21 cellular contexts compared by ENCODE assay signal in the genomic region with DNA sequence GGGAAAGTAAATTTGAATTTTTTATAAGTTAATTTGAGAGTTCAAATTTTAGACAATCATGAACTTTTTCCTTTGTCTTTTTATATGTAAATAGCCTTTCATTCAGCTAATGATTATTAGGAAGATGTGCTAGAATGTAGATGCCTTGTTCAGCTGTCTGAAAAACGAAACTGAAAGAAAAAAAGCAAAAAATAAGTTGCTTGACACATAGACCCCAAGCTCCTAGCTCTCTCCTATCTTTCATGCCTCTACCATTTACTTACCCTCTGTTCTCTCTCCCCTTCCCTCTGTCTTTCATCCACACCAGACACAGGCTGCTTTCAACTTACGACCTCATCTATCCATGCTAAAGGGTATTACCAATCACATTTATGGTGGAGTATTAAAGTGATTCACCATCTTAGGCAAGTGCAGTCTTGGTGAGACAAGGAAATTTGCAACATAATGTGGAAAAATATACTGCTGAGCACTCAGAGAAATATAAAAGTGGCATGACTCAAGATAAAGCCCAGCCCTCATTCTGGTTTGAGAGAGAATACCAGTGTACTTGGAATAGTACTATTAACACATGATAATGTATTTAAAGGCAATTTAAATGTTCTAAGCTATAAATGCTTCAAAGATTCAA.
DNase-seq lines count a peak whose midpoint lies in the region; ATAC-seq and TF ChIP-seq lines count a peak whose summit lies in the region.
"Had no signal": no experiment of that assay in that cellular context is flagged by ENCODE, and none has a peak within 500 bp of the region (broad histone marks: within the 10 kb centered on the region; RNA-seq: fewer than 3 reads in every experiment).

No MANE protein-coding gene starts in this region.

- H2AFZ ChIP-seq in DND-41 (ENCODE audit: low read depth, low read length) (peak overlapping the region; percentile 64), OCI-LY3 (ENCODE audit: low read depth, low read length) (peak overlapping the region; percentile 83)

- H3K27ac ChIP-seq in DND-41 (ENCODE audit: low read length): no peak overlapping the region
- H3K27ac ChIP-seq in OCI-LY3 (ENCODE audit: low read length): no peak overlapping the region
- H3K27ac ChIP-seq in foreskin keratinocyte: no peak overlapping the region
- H3K27ac ChIP-seq in gastroesophageal sphincter: no peak overlapping the region
- H3K27ac ChIP-seq: A549, HL-60, left lung, thyroid gland had no signal

- ATAC-seq in DND-41 (ENCODE audit: insufficient read depth, low read depth): peak; percentile 84
- ATAC-seq in foreskin keratinocyte: peak; percentile 74
- ATAC-seq in gastroesophageal sphincter: no peak
- ATAC-seq: A549, K562, left lung had no signal

- TF ChIP-seq POLR2A in gastroesophageal sphincter (IDR thresholded peaks at IDR 0.05): no peak

- H3K27me3 ChIP-seq in DND-41 (ENCODE audit: insufficient read depth, low read length, poor library complexity) (no peaks in the 10 kb centered on the region), OCI-LY3 (ENCODE audit: low read depth, low read length) (no peaks in the 10 kb centered on the region), foreskin keratinocyte (peaks cover 2% of the 10 kb centered on the region), gastroesophageal sphincter (no peaks in the 10 kb centered on the region)
- H3K27me3 ChIP-seq: left lung, thyroid gland had no signal

- H3K4me3 Mint-ChIP-seq in activated CD4-positive, alpha-beta T cell treated with anti-CD3 and anti-CD28 coated beads, Interleukin-2, amount 10 ng/mL, durations not matched to agents 7 days and 5 days: peak overlapping the region; percentile 15

- peak overlapping the region; percentile 0 for H3K27ac Mint-ChIP-seq in activated CD4-positive, alpha-beta T cell treated with anti-CD3 and anti-CD28 coated beads, Interleukin-2, amount 10 ng/mL, durations not matched to agents 7 days and 5 days

- H3K27me3 Mint-ChIP-seq in activated CD4-positive, alpha-beta T cell treated with anti-CD3 and anti-CD28 coated beads, Interleukin-2, amount 10 ng/mL, durations not matched to agents 7 days and 5 days: no peaks in the 10 kb centered on the region

- POLR2A ChIA-PET in activated CD4-positive, alpha-beta T cell treated with anti-CD3 and anti-CD28 coated beads, Interleukin-2, amount 10 ng/mL, durations not matched to agents 7 days and 5 days (lab: Charles Lee): no interaction called here

- H3K36me3 ChIP-seq in DND-41 (ENCODE audit: insufficient read depth, low read length) (no peaks in the 10 kb centered on the region), OCI-LY3 (replicated peaks; ENCODE audit: low read depth, low read length) (no peaks in the 10 kb centered on the region), gastroesophageal sphincter (no peaks in the 10 kb centered on the region)
- H3K36me3 ChIP-seq: HAP-1, left lung, thyroid gland had no signal

- no peaks in the 10 kb centered on the region for H3K9me3 ChIP-seq in DND-41 (ENCODE audit: insufficient read depth, low read length, severe bottlenecking)
- H3K9me3 ChIP-seq in OCI-LY3 (ENCODE audit: insufficient read depth, low read length): no peaks in the 10 kb centered on the region
- no peaks in the 10 kb centered on the region for H3K9me3 ChIP-seq in gastroesophageal sphincter
- H3K9me3 ChIP-seq: A549, HAP-1, left lung, thyroid gland had no signal

- H3K9ac ChIP-seq in DND-41 (ENCODE audit: low read depth, low read length) (no peak overlapping the region), OCI-LY3 (ENCODE audit: low read length) (no peak overlapping the region)

- no peaks in the 10 kb centered on the region for H4K20me1 ChIP-seq in DND-41 (ENCODE audit: insufficient read depth, low read length)
- H4K20me1 ChIP-seq in OCI-LY3 (ENCODE audit: insufficient read depth, low read length): no peaks in the 10 kb centered on the region

- H3K79me2 ChIP-seq in DND-41 (ENCODE audit: insufficient read depth, low read length): no peaks in the 10 kb centered on the region
- H3K79me2 ChIP-seq in OCI-LY3 (ENCODE audit: low read length): no peaks in the 10 kb centered on the region

- 50 to 78% methylated on average over 2 of the region's 2 CpGs for WGBS in gastroesophageal sphincter (ENCODE audit: low coverage in 1 of 2), 2 donors

- TF ChIP-seq CTCF in DND-41 (IDR thresholded peaks at IDR 0.05; ENCODE audit: borderline replicate concordance, extremely low read depth, low read length, poor library complexity, severe bottlenecking): no peak
- no peak for TF ChIP-seq CTCF in OCI-LY3 (IDR thresholded peaks at IDR 0.05; ENCODE audit: low read depth, low read length)
- no peak for TF ChIP-seq CTCF in foreskin keratinocyte (conservative IDR thresholded peaks at IDR 0.05)
- no peak for TF ChIP-seq CTCF in gastroesophageal sphincter (IDR thresholded peaks at IDR 0.05)

- H3K4me1 ChIP-seq in DND-41 (ENCODE audit: insufficient read depth, low read length): peaks cover 3% of the 10 kb centered on the region; the same call in 1 of the 2 replicates
- peaks cover 2% of the 10 kb centered on the region; the same call in 1 of the 2 replicates for H3K4me1 ChIP-seq in OCI-LY3 (ENCODE audit: low read length)
- peaks cover 4% of the 10 kb centered on the region for H3K4me1 ChIP-seq in foreskin keratinocyte
- no peaks in the 10 kb centered on the region for H3K4me1 ChIP-seq in gastroesophageal sphincter
- H3K4me1 ChIP-seq: A549, left lung, thyroid gland had no signal

- peaks cover 4% of the 10 kb centered on the region for H3K4me1 Mint-ChIP-seq in activated CD4-positive, alpha-beta T cell treated with anti-CD3 and anti-CD28 coated beads, Interleukin-2, amount 10 ng/mL, durations not matched to agents 7 days and 5 days

- DNase-seq in activated CD4-positive, alpha-beta T cell treated with anti-CD3 and anti-CD28 coated beads, Interleukin-2, amount 10 ng/mL, durations not matched to agents 7 days and 5 days: no peak
- no peak for DNase-seq in activated CD4-positive, alpha-beta T cell treated with anti-CD3 and anti-CD28 coated beads, Interleukin-2, amount 50 U/mL, for 1 hour
- peak; percentile 7 for DNase-seq in DND-41
- DNase-seq in foreskin keratinocyte: peak; percentile 41 to 69
- DNase-seq in RPMI8226: no peak
- DNase-seq in foreskin melanocyte: no peak
- DNase-seq: activated naive CD4-positive, alpha-beta T cell treated with Interleukin-2 at 50 U/mL for 16 hours; DMS79; left lung; NCI-H1092; NCI-H2081 treated with DMSO at 0.1 percent for 48 hours; NCI-H510A treated with DMSO at 0.1 percent for 48 hours; SHP77; T1000; thyroid gland had no signal

- no peak for TF ChIP-seq EP300 in gastroesophageal sphincter (IDR thresholded peaks at IDR 0.05)

- H3K4me2 ChIP-seq in DND-41 (ENCODE audit: insufficient read depth, low read length) (peak overlapping the region; percentile 52), OCI-LY3 (ENCODE audit: low read length) (peak overlapping the region; percentile 48)
- H3K4me2 ChIP-seq: A549 had no signal

- H3K4me3 ChIP-seq in DND-41 (ENCODE audit: low read depth in 1 of 2, low read length in 2 of 2) (peak overlapping the region in 1 of 2 experiments; percentile 19; a peak in 1 of 4 replicates), OCI-LY3 (ENCODE audit: low read length) (peak overlapping the region; percentile 32; the same call in 1 of the 2 replicates), gastroesophageal sphincter (no peak overlapping the region)
- H3K4me3 ChIP-seq: A549, HAP-1, K562, left lung, thyroid gland had no signal

- H3K9me3 Mint-ChIP-seq in activated CD4-positive, alpha-beta T cell treated with anti-CD3 and anti-CD28 coated beads, Interleukin-2, amount 10 ng/mL, durations not matched to agents 7 days and 5 days: no peaks in the 10 kb centered on the region

- H3K36me3 Mint-ChIP-seq in activated CD4-positive, alpha-beta T cell treated with anti-CD3 and anti-CD28 coated beads, Interleukin-2, amount 10 ng/mL, durations not matched to agents 7 days and 5 days (ENCODE audit: low read depth): no peaks in the 10 kb centered on the region

- CTCF ChIA-PET in activated CD4-positive, alpha-beta T cell treated with anti-CD3 and anti-CD28 coated beads, Interleukin-2, amount 10 ng/mL, durations not matched to agents 7 days and 5 days (lab: Charles Lee): no interaction called here

Comparison
In these comparisons a context has a peak if more than half of its experiments do, and no peak if none do; other contexts are left out.
1. DNase-seq: peak in DND-41 (single experiment) and foreskin keratinocyte (2 of 2); none in activated CD4-positive, alpha-beta T cell treated with anti-CD3 and anti-CD28 coated beads, Interleukin-2, amount 10 ng/mL, durations not matched to agents 7 days and 5 days (single experiment), activated CD4-positive, alpha-beta T cell treated with anti-CD3 and anti-CD28 coated beads, Interleukin-2, amount 50 U/mL, for 1 hour (single experiment), RPMI8226 (single experiment) and foreskin melanocyte (single experiment).